In genomic region chr1:61337037-61337436, GRCh38 we compare ENCODE assay signal across 10 cellular contexts.
DNase-seq lines count a peak whose midpoint lies in the region; ATAC-seq, FAIRE-seq and TF ChIP-seq lines count a peak whose summit lies in the region.
"Had no signal": no experiment of that assay in that cellular context is flagged by ENCODE, and none has a peak within 500 bp of the region (broad histone marks: within the 10 kb centered on the region; RNA-seq: fewer than 3 reads in every experiment).

No MANE protein-coding gene starts in this region.

- peaks cover 28% of the 10 kb centered on the region for H3K4me1 ChIP-seq in RWPE2 (ENCODE audit: insufficient read depth, poor library complexity, severe bottlenecking)
- peaks cover 35 to 58% (median 53%) of the 10 kb centered on the region in 4 donors for H3K4me1 ChIP-seq in esophagus muscularis mucosa
- H3K4me1 ChIP-seq in pancreas: peaks cover 21 to 29% (median 23%) of the 10 kb centered on the region in 3 donors

- no peak for FAIRE-seq in pancreas (lab: Jason Lieb, UNC)
- FAIRE-seq: D721Med had no signal

- DNase-seq in AG10803 (ENCODE audit: low read depth): no peak
- DNase-seq in RWPE2 (ENCODE audit: low spot score): no peak
- no peak for DNase-seq in esophagus muscularis mucosa (ENCODE audit: extremely low spot score)
- DNase-seq in pancreas: no peak
- no peak for DNase-seq in effector CD8-positive, alpha-beta T cell (lab: John Stamatoyannopoulos, UW)
- DNase-seq: activated T-cell treated with anti-CD3 and anti-CD28 coated beads, Interleukin-2, amount 50 U/mL, for 4 hours had no signal

- intact Hi-C loops in esophagus muscularis mucosa (cut with DNase I): no loop called here
- intact Hi-C loops in pancreas (cut with DNase I): loop anchor here in 1 of 3 donors (10.0 kb wide), 2 partner anchors 82 to 282 kb away; no protein-coding TSS in a partner anchor

- TF ChIP-seq EP300 in esophagus muscularis mucosa (IDR thresholded peaks at IDR 0.05): no peak

- H3K27me3 ChIP-seq in RWPE2 (ENCODE audit: insufficient read depth, poor library complexity, severe bottlenecking) (no peaks in the 10 kb centered on the region), esophagus muscularis mucosa (no peaks in the 10 kb centered on the region), pancreas (no peaks in the 10 kb centered on the region)

- H3K4me3 ChIP-seq in AG10803 (ENCODE audit: low read length): no peak overlapping the region
- no peak overlapping the region for H3K4me3 ChIP-seq in RWPE2 (ENCODE audit: severe bottlenecking)
- no peak overlapping the region for H3K4me3 ChIP-seq in esophagus muscularis mucosa
- no peak overlapping the region for H3K4me3 ChIP-seq in pancreas

- WGBS in esophagus muscularis mucosa: 38% methylated on average over 3 of the region's 3 CpGs
- 41 to 48% methylated on average over 3 of the region's 3 CpGs for WGBS in pancreas, 2 donors

- TF ChIP-seq CTCF in AG10803 (conservative IDR thresholded peaks at IDR 0.05; ENCODE audit: low read length): peak; percentile 20; the same call in 1 of the 2 replicates
- TF ChIP-seq CTCF in RWPE2 (IDR thresholded peaks at IDR 0.05; ENCODE audit: poor library complexity, severe bottlenecking): no peak
- peak; percentile 8 to 34 (median 14) for TF ChIP-seq CTCF in esophagus muscularis mucosa (IDR thresholded peaks at IDR 0.05)
- no peak for TF ChIP-seq CTCF in pancreas (IDR thresholded peaks at IDR 0.05)

- H3K36me3 ChIP-seq in RWPE2 (ENCODE audit: low read depth) (peaks cover 9% of the 10 kb centered on the region), esophagus muscularis mucosa (peaks cover 0 to 14% (median 2%) of the 10 kb centered on the region in 4 donors), pancreas (no peaks in the 10 kb centered on the region)

- ATAC-seq in RWPE2 (ENCODE audit: low read depth) (no peak), pancreas (peak in 1 of 4 donors; percentile 9), HG02623 (IDR thresholded peaks at IDR 0.05; ENCODE audit: unreplicated experiment) (no peak), HG03045 (IDR thresholded peaks at IDR 0.05; ENCODE audit: unreplicated experiment) (no peak), GM21619 (IDR thresholded peaks at IDR 0.05; ENCODE audit: unreplicated experiment) (no peak)
- ATAC-seq: activated T-cell treated with anti-CD3 and anti-CD28 coated beads, Interleukin-2, amount 50 U/mL, for 4 hours had no signal

- TF ChIP-seq POLR2A in esophagus muscularis mucosa (IDR thresholded peaks at IDR 0.05; ENCODE audit: low read depth): no peak

- H3K9me3 ChIP-seq in RWPE2 (ENCODE audit: severe bottlenecking) (no peaks in the 10 kb centered on the region), esophagus muscularis mucosa (no peaks in the 10 kb centered on the region), pancreas (no peaks in the 10 kb centered on the region)

- H3K27ac ChIP-seq in RWPE2 (ENCODE audit: poor library complexity, severe bottlenecking) (peak overlapping the region; percentile 98), esophagus muscularis mucosa (replicated peaks in 1 of 4) (peak overlapping the region; percentile 73 to 82 (median 78)), pancreas (peak overlapping the region; percentile 61 to 88 (median 68))

Comparison
In these comparisons a context has a peak if more than half of its experiments do, and no peak if none do; other contexts are left out.
1. CTCF ChIP-seq: peak in AG10803 (single experiment) and esophagus muscularis mucosa (3 of 3); none in RWPE2 (single experiment) and pancreas (0 of 4).
2. Peak in every context shown above with its lines, with median percentiles within 50 percentile points of each other: H3K27ac ChIP-seq.